In the genomic region with DNA sequence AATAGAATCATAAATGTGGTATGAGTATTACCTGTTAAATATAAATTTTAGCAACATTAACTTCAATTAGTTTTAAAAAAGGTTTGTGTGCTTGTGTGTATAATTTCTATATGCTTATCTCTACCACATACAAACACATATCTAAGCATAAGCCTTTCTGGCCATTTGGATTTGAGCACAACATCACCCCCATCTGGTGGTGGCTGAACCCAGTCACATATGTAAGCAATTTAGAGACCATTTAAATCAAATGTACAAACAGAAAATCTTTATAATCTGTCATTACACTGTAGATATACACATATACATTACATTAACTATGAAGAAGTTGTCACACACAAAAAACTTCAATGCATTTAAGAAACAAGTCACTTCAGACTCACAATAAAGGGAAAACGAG, we compare ENCODE assay signal across 9 cellular contexts. TPM values are rescaled to one million over a fixed set of nuclear protein-coding genes. Genes with fewer than 3 reads are reported as not detected.
DNase-seq lines count a peak whose midpoint lies in the region; ATAC-seq and TF ChIP-seq lines count a peak whose summit lies in the region.
"Had no signal": no experiment of that assay in that cellular context is flagged by ENCODE, and none has a peak within 500 bp of the region (broad histone marks: within the 10 kb centered on the region; RNA-seq: fewer than 3 reads in every experiment).

No MANE protein-coding gene starts in this region.

- DNase-seq in DMS 273 (lab: John Stamatoyannopoulos, UW; ENCODE audit: unreplicated experiment) (peak; percentile 75), HCEC 1CT (peak; percentile 29), SK-N-DZ (ENCODE audit: low spot score) (peak; percentile 25), fibroblast of pulmonary artery (ENCODE audit: low read depth) (peak; percentile 54), tibial nerve (ENCODE audit: low spot score in 2 of 2) (no peak)
- no peak for DNase-seq in activated CD4-positive, CD25-positive, alpha-beta regulatory T cell (lab: John Stamatoyannopoulos, UW)

- no peak overlapping the region for H3K27ac ChIP-seq in tibial nerve

- no peak for TF ChIP-seq EP300 in tibial nerve (IDR thresholded peaks at IDR 0.05)

- TF ChIP-seq CTCF in fibroblast of pulmonary artery (IDR thresholded peaks at IDR 0.05; ENCODE audit: low read length, missing control alignments) (peak; percentile 56), tibial nerve (IDR thresholded peaks at IDR 0.05) (peak in 3 of 5 experiments; percentile 9 to 20 (median 11))

- H3K9me3 ChIP-seq in tibial nerve: no peaks in the 10 kb centered on the region

- H3K4me3 ChIP-seq in fibroblast of pulmonary artery (replicated peaks; ENCODE audit: low read depth, low read length) (no peak overlapping the region), tibial nerve (no peak overlapping the region)

- WGBS in tibial nerve, 2 donors: 91 to 95% methylated on average over 1 of the region's 1 CpG

- no peak for TF ChIP-seq POLR2A in tibial nerve (IDR thresholded peaks at IDR 0.05)

- ATAC-seq in GM21737 (IDR thresholded peaks at IDR 0.05; ENCODE audit: unreplicated experiment) (no peak), HG03135 (IDR thresholded peaks at IDR 0.05; ENCODE audit: unreplicated experiment) (no peak)

- no peaks in the 10 kb centered on the region for H3K27me3 ChIP-seq in tibial nerve

- H3K4me1 ChIP-seq in tibial nerve: no peaks in the 10 kb centered on the region

- H3K36me3 ChIP-seq in tibial nerve: peaks cover 0 to 12% (median 0%) of the 10 kb centered on the region in 3 donors

RNA-seq across cellular contexts. Expression of a gene that starts 31.7 kb away (rescaled TPM):
- polyA plus RNA-seq in SK-N-DZ (2014; cell fraction: cytosol; rRNA removed): 0.24 and 0.90 TPM in 2 replicates
- 0.19 and 0.77 TPM in 2 replicates for polyA plus RNA-seq in SK-N-DZ (2014; cell fraction: nucleus; rRNA removed)
- not detected for total RNA-seq in tibial nerve
- total RNA-seq: T-helper 1 cell treated with Interleukin-12 subunit alpha and Interleukin-12 subunit beta and Interleukin-4 antibody, amounts not matched to agents 30 ng/mL and 1 ng/mL, for 36 hours had no signal

Comparison
In these comparisons a context has a peak if more than half of its experiments do, and no peak if none do; other contexts are left out.
1. DNase-seq: peak in DMS 273 (single experiment), HCEC 1CT (single experiment), SK-N-DZ (single experiment) and fibroblast of pulmonary artery (single experiment); none in tibial nerve (0 of 2) and activated CD4-positive, CD25-positive, alpha-beta regulatory T cell (0 of 4).